Comparison of ENCODE assay signal across 1 cellular context in genomic region chr10:73840403-73841301, GRCh38.
TF ChIP-seq lines count a peak whose summit lies in the region.

No MANE protein-coding gene starts in this region.

TF ChIP-seq in HepG2, 621 proteins besides CTCF, POLR2A, EP300 and RAD21 (continued from another document):
- TF ChIP-seq, protein P1, sequence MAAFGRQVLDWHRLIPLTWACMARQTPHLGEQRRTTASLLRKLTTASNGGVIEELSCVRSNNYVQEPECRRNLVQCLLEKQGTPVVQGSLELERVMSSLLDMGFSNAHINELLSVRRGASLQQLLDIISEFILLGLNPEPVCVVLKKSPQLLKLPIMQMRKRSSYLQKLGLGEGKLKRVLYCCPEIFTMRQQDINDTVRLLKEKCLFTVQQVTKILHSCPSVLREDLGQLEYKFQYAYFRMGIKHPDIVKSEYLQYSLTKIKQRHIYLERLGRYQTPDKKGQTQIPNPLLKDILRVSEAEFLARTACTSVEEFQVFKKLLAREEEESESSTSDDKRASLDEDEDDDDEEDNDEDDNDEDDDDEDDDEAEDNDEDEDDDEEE (CRISPR knock-in tag; IDR thresholded peaks at IDR 0.05), result no peak
- TF ChIP-seq U2AF2 (IDR thresholded peaks at IDR 0.05; ENCODE audit: low read depth, low read length) (no peak), SMAD3 (CRISPR knock-in tag; IDR thresholded peaks at IDR 0.05) (peak; percentile 60; the same call in 1 of the 2 replicates), ZNF775 (CRISPR knock-in tag; IDR thresholded peaks at IDR 0.05; ENCODE audit: borderline replicate concordance) (no peak)
TF ChIP-seq in HepG2: peak in this region for 210.
